2 cellular contexts compared by ENCODE assay signal in the genomic region with DNA sequence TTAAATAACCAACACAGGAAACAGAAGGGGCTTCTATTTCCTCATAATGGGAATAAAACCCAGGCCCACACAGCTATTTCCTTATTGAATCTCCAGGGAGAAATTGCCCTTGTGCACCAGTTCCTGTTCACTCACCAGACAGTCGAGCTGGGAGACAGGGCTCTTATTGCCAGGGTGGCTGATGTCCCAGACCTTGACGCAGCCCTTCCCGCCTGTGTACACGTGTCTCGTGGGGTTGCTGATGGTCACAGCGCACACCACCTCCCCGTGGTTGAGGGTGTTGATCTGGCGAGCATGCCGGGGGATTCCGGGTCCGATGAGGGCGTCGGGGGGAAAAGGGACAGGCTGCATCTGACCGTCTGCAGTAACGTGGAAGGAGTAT.
TF ChIP-seq lines count a peak whose summit lies in the region.

No MANE protein-coding gene starts in this region.

TF ChIP-seq in GM23338, 12 proteins besides CTCF, POLR2A, EP300 and RAD21:
- no peak for TF ChIP-seq NANOG (IDR thresholded peaks at IDR 0.05; ENCODE audit: borderline replicate concordance)
- TF ChIP-seq EZH2 (IDR thresholded peaks at IDR 0.05; ENCODE audit: low read depth, unreplicated experiment): no peak
- no peak for TF ChIP-seq CREB1 (CRISPR knock-in tag; IDR thresholded peaks at IDR 0.05; ENCODE audit: low read depth)
TF ChIP-seq in GM23338: peak in this region for 0.

TF ChIP-seq in H1, 55 proteins besides CTCF, POLR2A, EP300 and RAD21:
- no peak for TF ChIP-seq POU5F1 (IDR thresholded peaks at IDR 0.05; ENCODE audit: low read depth, low read length)
